In the genomic region with DNA sequence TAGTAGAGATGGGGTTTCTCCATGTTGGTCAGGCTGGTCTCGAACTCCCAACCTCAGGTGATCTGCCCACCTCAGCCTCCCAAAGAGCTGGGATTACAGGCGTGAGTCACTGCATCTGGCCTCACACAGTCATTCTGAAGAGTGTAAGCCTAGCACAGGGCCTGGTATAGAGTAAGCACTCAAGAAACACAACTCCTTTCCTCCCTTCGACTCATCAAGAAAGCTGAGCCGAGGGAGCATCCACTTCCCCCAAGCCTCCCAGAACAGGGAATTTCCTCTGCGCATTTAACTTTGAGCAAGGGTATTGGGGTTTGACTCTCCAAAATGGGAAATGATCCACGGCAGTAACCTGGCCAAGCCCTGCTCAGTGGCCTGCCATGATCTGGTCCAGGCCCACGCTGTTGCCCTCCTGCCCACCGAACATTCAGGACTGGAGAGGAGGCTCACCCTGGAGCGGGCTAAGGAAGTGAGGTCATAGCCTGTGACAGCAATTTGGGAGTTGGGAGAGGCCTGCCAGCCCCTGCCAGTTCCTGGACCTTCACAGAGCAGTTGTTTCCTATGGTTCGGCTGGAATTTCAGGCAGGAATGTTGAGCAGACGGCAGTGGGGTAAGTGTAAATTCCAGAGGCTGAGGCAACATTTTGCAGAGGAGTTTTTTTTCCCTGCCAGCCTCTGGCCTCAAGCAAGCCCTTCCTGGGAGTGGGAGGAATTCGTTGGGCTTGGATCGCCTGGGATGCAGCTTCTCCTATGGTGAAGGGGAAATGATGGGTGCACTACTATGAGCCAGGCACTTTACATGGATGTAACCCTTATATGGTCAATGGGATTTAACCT, we compare ENCODE assay signal across 1 cellular context.
TF ChIP-seq lines count a peak whose summit lies in the region.

No MANE protein-coding gene starts in this region.

TF ChIP-seq in SK-N-SH treated with all-trans-retinoic acid at 6 μM for 48 hours, 23 proteins besides CTCF, POLR2A, EP300 and RAD21 (continued from another document):
- 0 out of 2 replicates have a peak, but pooled peaks have one; percentile 19 for TF ChIP-seq SNAI2 (CRISPR knock-in tag; IDR thresholded peaks at IDR 0.05)
